Comparison of ENCODE assay signal across 8 cellular contexts in the genomic region with DNA sequence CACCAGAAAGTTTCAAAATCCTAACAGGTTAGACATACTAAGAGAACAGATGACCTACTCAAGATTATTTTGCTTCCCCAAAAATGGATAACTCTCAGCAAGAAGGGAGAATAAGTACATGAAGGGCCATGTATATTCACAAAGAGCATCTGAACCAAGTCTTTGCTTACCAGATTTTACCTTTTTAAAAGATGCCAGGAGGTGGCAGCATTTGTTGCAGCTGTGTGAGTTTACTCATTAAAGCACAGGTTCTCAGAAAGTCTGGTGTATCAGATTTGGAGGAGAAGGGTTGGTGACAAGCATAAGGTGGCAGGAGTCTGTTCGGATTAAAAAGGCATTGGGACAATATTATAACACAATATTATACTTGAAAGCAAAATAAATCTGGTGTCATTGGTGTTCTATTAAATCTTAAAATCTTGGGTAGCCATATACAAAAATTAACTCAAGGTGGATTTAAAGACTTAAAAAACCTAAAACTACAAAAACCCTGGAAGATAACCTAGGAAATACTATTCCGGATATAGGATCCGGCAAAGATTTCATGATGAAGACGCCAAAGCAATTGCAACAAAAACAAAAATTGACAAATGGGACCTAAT. TPM values are rescaled to one million over a fixed set of nuclear protein-coding genes. Genes with fewer than 3 reads are reported as not detected.
DNase-seq lines count a peak whose midpoint lies in the region; ATAC-seq and TF ChIP-seq lines count a peak whose summit lies in the region.

No MANE protein-coding gene starts in this region.

- no peaks in the 10 kb centered on the region for H3K4me1 ChIP-seq in foreskin keratinocyte
- no peaks in the 10 kb centered on the region for H3K4me1 ChIP-seq in prostate gland (replicated peaks)

- H3K4me1 Mint-ChIP-seq in activated T-helper 2 cell treated with anti-CD3 and anti-CD28 coated beads, Interferon-gamma antibody, Interleukin-2, Interleukin-4, amounts not matched to agents 10 μg/mL and 5 μg/mL and 100 μg/mL, durations not matched to agents 14 hours and 24 hours and 36 hours (ENCODE audit: low read depth), result peaks cover 65% of the 10 kb centered on the region

- H3K36me3 ChIP-seq in prostate gland, result no peaks in the 10 kb centered on the region

- H3K27ac ChIP-seq in HL-60 (replicated peaks) (no peak overlapping the region), foreskin keratinocyte (no peak overlapping the region), prostate gland (no peak overlapping the region)

- H3K27me3 Mint-ChIP-seq in activated T-helper 2 cell treated with anti-CD3 and anti-CD28 coated beads, Interferon-gamma antibody, Interleukin-2, Interleukin-4, amounts not matched to agents 10 μg/mL and 5 μg/mL and 100 μg/mL, durations not matched to agents 14 hours and 24 hours and 36 hours (ENCODE audit: low read depth), result no peaks in the 10 kb centered on the region

- 51% methylated on average over 4 of the region's 4 CpGs for WGBS in prostate gland

- H3K4me3 ChIP-seq in HL-60 (replicated peaks; ENCODE audit: insufficient read depth, low read length) (no peak overlapping the region), prostate gland (no peak overlapping the region)

- H3K9me3 Mint-ChIP-seq in activated T-helper 2 cell treated with anti-CD3 and anti-CD28 coated beads, Interferon-gamma antibody, Interleukin-2, Interleukin-4, amounts not matched to agents 10 μg/mL and 5 μg/mL and 100 μg/mL, durations not matched to agents 14 hours and 24 hours and 36 hours, result no peaks in the 10 kb centered on the region

- peak; percentile 84 for ATAC-seq in GM19351 (IDR thresholded peaks at IDR 0.05; ENCODE audit: unreplicated experiment)
- peak; percentile 66 for ATAC-seq in foreskin keratinocyte
- no peak for ATAC-seq in GM18505 (IDR thresholded peaks at IDR 0.05; ENCODE audit: unreplicated experiment)

- H3K27me3 ChIP-seq in HL-60 (ENCODE audit: insufficient read depth, poor library complexity, severe bottlenecking), result no peaks in the 10 kb centered on the region
- no peaks in the 10 kb centered on the region for H3K27me3 ChIP-seq in foreskin keratinocyte
- no peaks in the 10 kb centered on the region for H3K27me3 ChIP-seq in prostate gland (replicated peaks; ENCODE audit: insufficient read depth)

- TF ChIP-seq CTCF in HL-60 (IDR thresholded peaks at IDR 0.05; ENCODE audit: insufficient read depth, low read length) (peak; percentile 49), foreskin keratinocyte (conservative IDR thresholded peaks at IDR 0.05) (peak; percentile 85), prostate gland (IDR thresholded peaks at IDR 0.05) (peak; percentile 21 to 66 (median 60))

- H3K36me3 Mint-ChIP-seq in activated T-helper 2 cell treated with anti-CD3 and anti-CD28 coated beads, Interferon-gamma antibody, Interleukin-2, Interleukin-4, amounts not matched to agents 10 μg/mL and 5 μg/mL and 100 μg/mL, durations not matched to agents 14 hours and 24 hours and 36 hours (ENCODE audit: low read depth), result no peaks in the 10 kb centered on the region

- no peaks in the 10 kb centered on the region for H3K9me3 ChIP-seq in prostate gland

- TF ChIP-seq POLR2A in prostate gland (IDR thresholded peaks at IDR 0.05) (no peak), GM18505 (IDR thresholded peaks at IDR 0.05; ENCODE audit: borderline replicate concordance, extremely low read depth, insufficient read depth, insufficient read length) (no peak)

- no peak overlapping the region for H3K4me3 Mint-ChIP-seq in activated T-helper 2 cell treated with anti-CD3 and anti-CD28 coated beads, Interferon-gamma antibody, Interleukin-2, Interleukin-4, amounts not matched to agents 10 μg/mL and 5 μg/mL and 100 μg/mL, durations not matched to agents 14 hours and 24 hours and 36 hours (ENCODE audit: low read depth)

- DNase-seq in COLO668 (lab: John Stamatoyannopoulos, UW; ENCODE audit: unreplicated experiment), result peak; percentile 38
- DNase-seq in HL-60 (ENCODE audit: low read depth in 1 of 2, low spot score in 1 of 2), result peak in 1 of 2 experiments; percentile 54
- peak; percentile 66 for DNase-seq in NOMO-1 treated with DMSO at 0.1 percent for 48 hours (lab: John Stamatoyannopoulos, UW; ENCODE audit: unreplicated experiment)
- DNase-seq in activated T-helper 2 cell treated with anti-CD3 and anti-CD28 coated beads, Interferon-gamma antibody, Interleukin-2, Interleukin-4, amounts not matched to agents 10 μg/mL and 5 μg/mL and 100 μg/mL, durations not matched to agents 14 hours and 24 hours and 36 hours (ENCODE audit: low spot score), result peak; percentile 42
- peak in 1 of 2 donors; percentile 52 for DNase-seq in foreskin keratinocyte
- DNase-seq in prostate gland (ENCODE audit: low spot score), result peak; percentile 59

- no peak overlapping the region for H3K27ac Mint-ChIP-seq in activated T-helper 2 cell treated with anti-CD3 and anti-CD28 coated beads, Interferon-gamma antibody, Interleukin-2, Interleukin-4, amounts not matched to agents 10 μg/mL and 5 μg/mL and 100 μg/mL, durations not matched to agents 14 hours and 24 hours and 36 hours

- intact Hi-C loops in activated T-helper 2 cell treated with anti-CD3 and anti-CD28 coated beads, Interferon-gamma antibody, Interleukin-2, Interleukin-4, amounts not matched to agents 10 μg/mL and 5 μg/mL and 100 μg/mL, durations not matched to agents 14 hours and 24 hours and 36 hours (cut with micrococcal nuclease), result loop anchor here (1.0 to 10.0 kb wide), 8 partner anchors 50 to 642 kb away; partner anchors contain the start of genes SLC9B2 and UBE2D3
- intact Hi-C loops in prostate gland (cut with DNase I), result loop anchor here (5.0 kb wide), 2 partner anchors 162 to 642 kb away; no protein-coding TSS in a partner anchor

RNA-seq across cellular contexts. Expression of gene NFKB1, which starts 51.3 kb away (rescaled TPM):
- total RNA-seq in activated T-helper 2 cell treated with anti-CD3 and anti-CD28 coated beads, Interferon-gamma antibody, Interleukin-2, Interleukin-4, amounts not matched to agents 10 μg/mL and 5 μg/mL and 100 μg/mL, durations not matched to agents 14 hours and 24 hours and 36 hours, result 199 and 205 TPM in 2 replicates
- 41.4 and 48.4 TPM in 2 replicates for total RNA-seq in foreskin keratinocyte
- polyA plus RNA-seq in foreskin keratinocyte, result 15.0 and 20.4 TPM in 2 replicates
- 10 to 100 TPM; 32.3 to 35.4 TPM for total RNA-seq in prostate gland
